Comparison of ENCODE assay signal across 17 cellular contexts in genomic region chr11:128576555-128576954, GRCh38. TPM values are rescaled to one million over a fixed set of nuclear protein-coding genes. Genes with fewer than 3 reads are reported as not detected.
A peak's percentile ranks its signal among the peaks of the same experiment; 100 is the strongest.
DNase-seq lines count a peak whose midpoint lies in the region; ATAC-seq and TF ChIP-seq lines count a peak whose summit lies in the region.
"Had no signal": no experiment of that assay in that cellular context is flagged by ENCODE, and none has a peak within 500 bp of the region (broad histone marks: within the 10 kb centered on the region; RNA-seq: fewer than 3 reads in every experiment).

No MANE protein-coding gene starts in this region.

- H3K4me3 ChIP-seq in GM23338 (no peak overlapping the region), left lung (no peak overlapping the region), skeletal muscle tissue (ENCODE audit: low read length in 3 of 3) (no peak overlapping the region)
- no peak overlapping the region for H3K4me3 ChIP-seq in naive thymus-derived CD4-positive, alpha-beta T cell (ENCODE audit: low read length)
- H3K4me3 ChIP-seq: cardiac muscle cell had no signal

- no peak overlapping the region; the same call in 2 of the 3 replicates for H3K4me3 Mint-ChIP-seq in GM23338
- H3K4me3 Mint-ChIP-seq in naive thymus-derived CD4-positive, alpha-beta T cell = no peak overlapping the region
- no peak overlapping the region for H3K4me3 Mint-ChIP-seq in T-helper 2 cell treated with Interferon-gamma antibody and Interleukin-4, amounts not matched to agents 5 μg/mL and 100 μg/mL, for 36 hours
- H3K4me3 Mint-ChIP-seq: activated CD4-positive, alpha-beta memory T cell treated with anti-CD3 and anti-CD28 coated beads for 36 hours; immature natural killer cell; stimulated activated naive CD8-positive, alpha-beta T cell treated with anti-CD3 and anti-CD28 coated beads, Interleukin-15, Interleukin-2, amounts not matched to agents 100 ng/mL and 50 ng/mL, for 24 hours had no signal

- no peaks in the 10 kb centered on the region for H3K9me3 Mint-ChIP-seq in GM23338
- H3K9me3 Mint-ChIP-seq in naive thymus-derived CD4-positive, alpha-beta T cell = peaks cover 0 to 23% (median 2%) of the 10 kb centered on the region in 11 donors
- H3K9me3 Mint-ChIP-seq in activated naive CD4-positive, alpha-beta T cell treated with anti-CD3 and anti-CD28 coated beads, Interleukin-2, amount 50 U/mL, for 72 hours = peaks cover 0 to 4% of the 10 kb centered on the region in 2 donors
- H3K9me3 Mint-ChIP-seq in T-helper 2 cell treated with Interferon-gamma antibody and Interleukin-4, amounts not matched to agents 5 μg/mL and 100 μg/mL, for 36 hours = no peaks in the 10 kb centered on the region
- H3K9me3 Mint-ChIP-seq: activated CD4-positive, alpha-beta memory T cell treated with anti-CD3 and anti-CD28 coated beads for 36 hours; stimulated activated naive CD8-positive, alpha-beta T cell treated with anti-CD3 and anti-CD28 coated beads, Interleukin-15, Interleukin-2, amounts not matched to agents 100 ng/mL and 50 ng/mL, for 24 hours had no signal

- H3K27me3 Mint-ChIP-seq in GM23338 (ENCODE audit: insufficient read depth, low read depth, poor library complexity) = peaks cover 3% of the 10 kb centered on the region
- H3K27me3 Mint-ChIP-seq in naive thymus-derived CD4-positive, alpha-beta T cell = no peaks in the 10 kb centered on the region
- H3K27me3 Mint-ChIP-seq in T-helper 2 cell treated with Interferon-gamma antibody and Interleukin-4, amounts not matched to agents 5 μg/mL and 100 μg/mL, for 36 hours (ENCODE audit: low read depth) = no peaks in the 10 kb centered on the region
- H3K27me3 Mint-ChIP-seq: activated CD4-positive, alpha-beta memory T cell treated with anti-CD3 and anti-CD28 coated beads for 36 hours; stimulated activated naive CD8-positive, alpha-beta T cell treated with anti-CD3 and anti-CD28 coated beads, Interleukin-15, Interleukin-2, amounts not matched to agents 100 ng/mL and 50 ng/mL, for 24 hours had no signal

- H3K36me3 Mint-ChIP-seq in GM23338 (ENCODE audit: low read depth) = peaks cover 9% of the 10 kb centered on the region; the same call in 2 of the 3 replicates
- peaks cover 0 to 8% (median 0%) of the 10 kb centered on the region in 5 donors for H3K36me3 Mint-ChIP-seq in naive thymus-derived CD4-positive, alpha-beta T cell
- no peaks in the 10 kb centered on the region for H3K36me3 Mint-ChIP-seq in activated naive CD4-positive, alpha-beta T cell treated with anti-CD3 and anti-CD28 coated beads, Interleukin-2, amount 50 U/mL, for 72 hours
- no peaks in the 10 kb centered on the region for H3K36me3 Mint-ChIP-seq in T-helper 2 cell treated with Interferon-gamma antibody and Interleukin-4, amounts not matched to agents 5 μg/mL and 100 μg/mL, for 36 hours (ENCODE audit: low read depth)
- H3K36me3 Mint-ChIP-seq: activated CD4-positive, alpha-beta memory T cell treated with anti-CD3 and anti-CD28 coated beads for 36 hours had no signal

- H3K27ac ChIP-seq in GM23338 (ENCODE audit: low read depth) = peak overlapping the region; percentile 15; the same call in 1 of the 2 replicates
- H3K27ac ChIP-seq in left lung = peak overlapping the region; percentile 29 to 77
- H3K27ac ChIP-seq in skeletal muscle tissue (ENCODE audit: low read depth, low read length) = peak overlapping the region; percentile 15
- no peak overlapping the region for H3K27ac ChIP-seq in naive thymus-derived CD4-positive, alpha-beta T cell (ENCODE audit: low read depth, low read length)
- H3K27ac ChIP-seq: cardiac muscle cell had no signal

- H3K79me2 ChIP-seq in GM23338 (replicated peaks; ENCODE audit: insufficient read depth) = peaks cover 88% of the 10 kb centered on the region

- no peak overlapping the region for H2AFZ ChIP-seq in GM23338

- intact Hi-C loops in left lung (cut with DNase I) = no loop called here
- intact Hi-C loops in naive thymus-derived CD4-positive, alpha-beta T cell (cut with micrococcal nuclease) = no loop called here

- TF ChIP-seq CTCF in GM23338 (conservative IDR thresholded peaks at IDR 0.05; ENCODE audit: low read depth in 2 of 2) (no peak), left lung (IDR thresholded peaks at IDR 0.05) (no peak)

- H3K27me3 ChIP-seq in GM23338 (ENCODE audit: insufficient read depth) (no peaks in the 10 kb centered on the region), left lung (no peaks in the 10 kb centered on the region), skeletal muscle tissue (ENCODE audit: control insufficient read depth in 3 of 3, insufficient read depth in 3 of 3, low read length in 3 of 3) (peaks cover 0 to 2% (median 0%) of the 10 kb centered on the region in 3 donors)
- no peaks in the 10 kb centered on the region for H3K27me3 ChIP-seq in naive thymus-derived CD4-positive, alpha-beta T cell (ENCODE audit: control insufficient read depth in 2 of 2, insufficient read depth in 2 of 2, low read length in 2 of 2)

- H4K20me1 ChIP-seq in GM23338 (replicated peaks; ENCODE audit: insufficient read depth) = no peaks in the 10 kb centered on the region

- ATAC-seq in GM23338 (peak; percentile 81), left lung (peak; percentile 14)
- ATAC-seq in naive thymus-derived CD4-positive, alpha-beta T cell = no peak
- ATAC-seq in activated naive CD4-positive, alpha-beta T cell treated with anti-CD3 and anti-CD28 coated beads, Interleukin-2, amount 50 U/mL, for 72 hours = no peak

- H3F3A ChIP-seq in GM23338 (replicated peaks; ENCODE audit: low read depth) = no peaks in the 10 kb centered on the region

- H3K4me1 Mint-ChIP-seq in GM23338 = peaks cover 81% of the 10 kb centered on the region
- peaks cover 29 to 62% (median 47%) of the 10 kb centered on the region in 7 donors for H3K4me1 Mint-ChIP-seq in naive thymus-derived CD4-positive, alpha-beta T cell
- H3K4me1 Mint-ChIP-seq in T-helper 2 cell treated with Interferon-gamma antibody and Interleukin-4, amounts not matched to agents 5 μg/mL and 100 μg/mL, for 36 hours (ENCODE audit: low read depth) = peaks cover 27% of the 10 kb centered on the region

- H3K9me3 ChIP-seq in left lung (no peaks in the 10 kb centered on the region), skeletal muscle tissue (ENCODE audit: control insufficient read depth in 3 of 3, low read length in 3 of 3) (no peaks in the 10 kb centered on the region)
- no peaks in the 10 kb centered on the region for H3K9me3 ChIP-seq in naive thymus-derived CD4-positive, alpha-beta T cell (ENCODE audit: control insufficient read depth in 2 of 3, low read length in 3 of 3)

- no peaks in the 10 kb centered on the region for H3K9me2 ChIP-seq in GM23338 (ENCODE audit: insufficient read depth)

- H3K4me2 ChIP-seq in GM23338 = peak overlapping the region; percentile 64

- H3K36me3 ChIP-seq in GM23338 (ENCODE audit: insufficient read depth) = no peaks in the 10 kb centered on the region
- H3K36me3 ChIP-seq in left lung = no peaks in the 10 kb centered on the region
- H3K36me3 ChIP-seq in skeletal muscle tissue (ENCODE audit: control insufficient read depth in 3 of 3, insufficient read depth in 3 of 3, low read length in 3 of 3) = no peaks in the 10 kb centered on the region
- no peaks in the 10 kb centered on the region for H3K36me3 ChIP-seq in naive thymus-derived CD4-positive, alpha-beta T cell (ENCODE audit: control insufficient read depth in 2 of 3, insufficient read depth in 3 of 3, low read length in 3 of 3)
- H3K36me3 ChIP-seq: cardiac muscle cell had no signal

- POLR2A ChIA-PET in naive thymus-derived CD4-positive, alpha-beta T cell (lab: Charles Lee) = interaction anchor here (0.7 to 0.9 kb wide), 3 partner anchors 24 to 67 kb away, joined by 3 to 4 read pairs (median 3); no protein-coding TSS in a partner anchor

- no peak overlapping the region for H3K9ac ChIP-seq in skeletal muscle tissue (ENCODE audit: low read depth in 1 of 3, low read length in 3 of 3)

- peaks cover 72% of the 10 kb centered on the region for H3K4me1 ChIP-seq in GM23338 (ENCODE audit: insufficient read depth)
- H3K4me1 ChIP-seq in left lung = peaks cover 15 to 52% of the 10 kb centered on the region in 2 donors
- H3K4me1 ChIP-seq in skeletal muscle tissue (ENCODE audit: control insufficient read depth in 3 of 3, insufficient read depth in 3 of 3, low read length in 3 of 3) = peaks cover 7 to 24% (median 20%) of the 10 kb centered on the region in 3 donors
- peaks cover 0 to 24% of the 10 kb centered on the region in 2 donors for H3K4me1 ChIP-seq in naive thymus-derived CD4-positive, alpha-beta T cell (ENCODE audit: control insufficient read depth in 2 of 2, insufficient read depth in 2 of 2, low read length in 2 of 2)

- DNase-seq in GM23338 (ENCODE audit: low spot score) (peak; percentile 56), NCI-H69 (lab: John Stamatoyannopoulos, UW) (peak; percentile 51), left lung (no peak)
- DNase-seq in naive thymus-derived CD4-positive, alpha-beta T cell = no peak
- DNase-seq in activated naive CD4-positive, alpha-beta T cell treated with anti-CD3 and anti-CD28 coated beads, Interleukin-2, amount 50 U/mL, for 72 hours (ENCODE audit: low spot score in 2 of 2) = no peak
- no peak for DNase-seq in T-helper 2 cell treated with Interferon-gamma antibody and Interleukin-4, amounts not matched to agents 5 μg/mL and 100 μg/mL, for 36 hours (ENCODE audit: low spot score)
- DNase-seq: activated CD4-positive, alpha-beta memory T cell treated with anti-CD3 and anti-CD28 coated beads for 36 hours; activated T-cell treated with anti-CD3 and anti-CD28 coated beads, Interleukin-2, amount 50 U/mL, for 48 hours; COR-L47; immature natural killer cell; midbrain; NCI-H187 treated with DMSO at 0.1 percent for 48 hours; stimulated activated CD4-positive, alpha-beta T cell treated with anti-CD3 and anti-CD28 coated beads, Interleukin-1b, Interleukin-23, amount 100 ng/mL, for 48 hours; T-helper 1 cell had no signal

- CTCF ChIA-PET in naive thymus-derived CD4-positive, alpha-beta T cell (lab: Charles Lee) = interaction anchor here (0.6 kb wide), 1 partner anchor 50 kb away, joined by 3 read pairs; no protein-coding TSS in a partner anchor

- H3K27ac Mint-ChIP-seq in GM23338 = peak overlapping the region; percentile 10
- peak overlapping the region in 2 of 9 donors; percentile 14 to 36 for H3K27ac Mint-ChIP-seq in naive thymus-derived CD4-positive, alpha-beta T cell
- no peak overlapping the region for H3K27ac Mint-ChIP-seq in activated naive CD4-positive, alpha-beta T cell treated with anti-CD3 and anti-CD28 coated beads, Interleukin-2, amount 50 U/mL, for 72 hours
- no peak overlapping the region for H3K27ac Mint-ChIP-seq in T-helper 2 cell treated with Interferon-gamma antibody and Interleukin-4, amounts not matched to agents 5 μg/mL and 100 μg/mL, for 36 hours
- H3K27ac Mint-ChIP-seq: activated CD4-positive, alpha-beta memory T cell treated with anti-CD3 and anti-CD28 coated beads for 36 hours; stimulated activated naive CD8-positive, alpha-beta T cell treated with anti-CD3 and anti-CD28 coated beads, Interleukin-15, Interleukin-2, amounts not matched to agents 100 ng/mL and 50 ng/mL, for 24 hours had no signal

RNA-seq across cellular contexts. Expression of gene ETS1, which starts 10.8 kb away (rescaled TPM):
- 49.0 and 52.6 TPM in 2 replicates for total RNA-seq in GM23338 (2014; rRNA removed; shearing (Covaris generic))
- 25.2 and 25.6 TPM in 2 replicates for polyA plus RNA-seq in GM23338 (2016; fragmentation: Nextera tagmentation; extraction: Ambion mirVana)
- 100 to 1,000 TPM in 1 of 2 donors, 10 to 100 TPM in 1; 70.2 to 108 TPM for total RNA-seq in left lung
- 37.1 TPM for total RNA-seq in skeletal muscle tissue
- total RNA-seq in naive thymus-derived CD4-positive, alpha-beta T cell = 100 to 1,000 TPM; 659 to 871 (median 773) TPM
- 100 to 1,000 TPM; 514 to 634 TPM for polyA plus RNA-seq in naive thymus-derived CD4-positive, alpha-beta T cell
- 100 to 1,000 TPM; 176 to 461 TPM for total RNA-seq in activated naive CD4-positive, alpha-beta T cell treated with anti-CD3 and anti-CD28 coated beads, Interleukin-2, amount 50 U/mL, for 72 hours

Comparison
In these comparisons a context has a peak if more than half of its experiments do, and no peak if none do; other contexts are left out.
1. ATAC-seq: peak in GM23338 (single experiment) and left lung (single experiment); none in naive thymus-derived CD4-positive, alpha-beta T cell (single experiment) and activated naive CD4-positive, alpha-beta T cell treated with anti-CD3 and anti-CD28 coated beads, Interleukin-2, amount 50 U/mL, for 72 hours (0 of 2).
2. DNase-seq: peak in GM23338 (single experiment) and NCI-H69 (single experiment); none in left lung (0 of 2), naive thymus-derived CD4-positive, alpha-beta T cell (0 of 9), activated naive CD4-positive, alpha-beta T cell treated with anti-CD3 and anti-CD28 coated beads, Interleukin-2, amount 50 U/mL, for 72 hours (0 of 2) and T-helper 2 cell treated with Interferon-gamma antibody and Interleukin-4, amounts not matched to agents 5 μg/mL and 100 μg/mL, for 36 hours (single experiment).